ENCODE assay signal across 8 cellular contexts in genomic region chr18:62523255-62523588, GRCh38. TPM values are rescaled to one million over a fixed set of nuclear protein-coding genes. Genes with fewer than 3 reads are reported as not detected.
A peak's percentile ranks its signal among the peaks of the same experiment; 100 is the strongest.
DNase-seq lines count a peak whose midpoint lies in the region; ATAC-seq, FAIRE-seq and TF ChIP-seq lines count a peak whose summit lies in the region.

No MANE protein-coding gene starts in this region.

- WGBS in hepatocyte (ENCODE audit: low lambda C conversion rate, missing lambda C conversion rate) = no CpG with 5 or more reads among the region's 62 CpGs
- 0% methylated on average over 20 of the region's 62 CpGs for WGBS in smooth muscle cell (ENCODE audit: low lambda C conversion rate)

- no peak for FAIRE-seq in GM19239 (lab: Jason Lieb, UNC)

- no peak overlapping the region for H3K9ac ChIP-seq in smooth muscle cell (ENCODE audit: low read depth)

- DNase-seq in SJCRH30 (no peak), hepatocyte (ENCODE audit: low spot score) (no peak), smooth muscle cell (lab: John Stamatoyannopoulos, UW; ENCODE audit: unreplicated experiment) (no peak), GM19239 (ENCODE audit: insufficient read length, low spot score) (no peak), T-helper 1 cell (no peak), DMS79 treated with DMSO at 0.1 percent for 48 hours (lab: John Stamatoyannopoulos, UW) (no peak)

- H3F3A ChIP-seq in smooth muscle cell (ENCODE audit: low read depth) = peaks cover 7% of the 10 kb centered on the region

- H2AFZ ChIP-seq in hepatocyte = no peak overlapping the region
- no peak overlapping the region for H2AFZ ChIP-seq in smooth muscle cell (ENCODE audit: low read depth)

- H3K4me1 ChIP-seq in SJCRH30 (peaks cover 6% of the 10 kb centered on the region), hepatocyte (ENCODE audit: insufficient read depth) (peaks cover 21% of the 10 kb centered on the region), smooth muscle cell (ENCODE audit: low read depth) (peaks cover 18% of the 10 kb centered on the region)

- H3K4me3 ChIP-seq in GM12875 (ENCODE audit: low read depth, low read length) (peak overlapping the region; percentile 94), SJCRH30 (peak overlapping the region; percentile 79), hepatocyte (peak overlapping the region; percentile 30), smooth muscle cell (peak overlapping the region; percentile 91)

- H3K9me2 ChIP-seq in hepatocyte (replicated peaks; ENCODE audit: insufficient read depth) = no peaks in the 10 kb centered on the region

- no peak for TF ChIP-seq CTCF in GM12875 (IDR thresholded peaks at IDR 0.05; ENCODE audit: borderline replicate concordance, insufficient read depth, low read depth, low read length)
- no peak for TF ChIP-seq CTCF in hepatocyte (IDR thresholded peaks at IDR 0.05; ENCODE audit: poor library complexity)
- no peak for TF ChIP-seq CTCF in smooth muscle cell (IDR thresholded peaks at IDR 0.05; ENCODE audit: borderline replicate concordance, insufficient read depth, poor library complexity, severe bottlenecking)

- no peak overlapping the region for H3K4me2 ChIP-seq in hepatocyte
- H3K4me2 ChIP-seq in smooth muscle cell = peak overlapping the region; percentile 83

- ATAC-seq in GM21528 (IDR thresholded peaks at IDR 0.05; ENCODE audit: low FRiP score, unreplicated experiment) = no peak

- H3K9me3 ChIP-seq in SJCRH30 (replicated peaks) (no peaks in the 10 kb centered on the region), hepatocyte (ENCODE audit: low read depth) (no peaks in the 10 kb centered on the region), smooth muscle cell (replicated peaks; ENCODE audit: low read depth) (no peaks in the 10 kb centered on the region)

- H3K27ac ChIP-seq in SJCRH30 = peak overlapping the region; percentile 60; the same call in 1 of the 2 replicates
- H3K27ac ChIP-seq in hepatocyte = peak overlapping the region; percentile 91
- peak overlapping the region; percentile 85 for H3K27ac ChIP-seq in smooth muscle cell (ENCODE audit: low read depth)

- H3K79me2 ChIP-seq in hepatocyte (peaks cover 50% of the 10 kb centered on the region), smooth muscle cell (ENCODE audit: low read depth) (peaks cover 18% of the 10 kb centered on the region)

- H3K36me3 ChIP-seq in SJCRH30 (no peaks in the 10 kb centered on the region), hepatocyte (replicated peaks; ENCODE audit: insufficient read depth, low read depth) (no peaks in the 10 kb centered on the region), smooth muscle cell (ENCODE audit: low read depth) (no peaks in the 10 kb centered on the region)

- H4K20me1 ChIP-seq in hepatocyte (ENCODE audit: insufficient read depth, poor library complexity, severe bottlenecking) (peaks cover 8% of the 10 kb centered on the region), smooth muscle cell (ENCODE audit: low read depth) (peaks cover 9% of the 10 kb centered on the region)

- H3K27me3 ChIP-seq in SJCRH30 (no peaks in the 10 kb centered on the region), hepatocyte (no peaks in the 10 kb centered on the region), smooth muscle cell (ENCODE audit: low read depth) (peaks cover 6% of the 10 kb centered on the region)

RNA-seq across cellular contexts. Expression of gene ZCCHC2, which starts 0.4 kb away (rescaled TPM):
- total RNA-seq in SJCRH30 (2014; rRNA removed; shearing (Covaris generic)) = 4.0 and 4.5 TPM in 2 replicates
- total RNA-seq in hepatocyte (9.3 and 14.9 TPM in 2 replicates), smooth muscle cell (4.9 and 8.1 TPM in 2 replicates)
- polyA plus RNA-seq in hepatocyte (3.3 and 5.2 TPM in 2 replicates), smooth muscle cell (0.74 and 1.9 TPM in 2 replicates)

Comparison
In these comparisons a context has a peak if more than half of its experiments do, and no peak if none do; other contexts are left out.
1. H3K4me3 ChIP-seq: peak in every context shown above with its lines; median percentile 94 in GM12875; 91 in smooth muscle cell; 79 in SJCRH30; 30 in hepatocyte.